ENCODE assay signal across 8 cellular contexts in genomic region chr15:55319537-55320325, GRCh38. TPM values are rescaled to one million over a fixed set of nuclear protein-coding genes. Genes with fewer than 3 reads are reported as not detected.
DNase-seq lines count a peak whose midpoint lies in the region; ATAC-seq and TF ChIP-seq lines count a peak whose summit lies in the region.

No MANE protein-coding gene starts in this region.

- H3K4me3 ChIP-seq in foreskin fibroblast (ENCODE audit: low read depth in 1 of 2, low read length in 2 of 2) (peak overlapping the region; percentile 74 to 99), retinal pigment epithelial cell (ENCODE audit: low read length) (peak overlapping the region; percentile 97)

- no peak for ATAC-seq in activated T-cell treated with anti-CD3 and anti-CD28 coated beads, Interleukin-2, amount 50 U/mL, for 4 hours
- peak; percentile 50 for ATAC-seq in HG03342 (IDR thresholded peaks at IDR 0.05; ENCODE audit: unreplicated experiment)
- no peak for ATAC-seq in HG02870 (IDR thresholded peaks at IDR 0.05; ENCODE audit: unreplicated experiment)
- ATAC-seq in HG02970 (IDR thresholded peaks at IDR 0.05; ENCODE audit: low FRiP score, unreplicated experiment): no peak

- H3K36me3 Mint-ChIP-seq in activated T-cell treated with anti-CD3 and anti-CD28 coated beads, Interleukin-2, amount 50 U/mL, for 4 hours (ENCODE audit: insufficient read depth): peaks cover 12% of the 10 kb centered on the region

- DNase-seq in activated T-cell treated with anti-CD3 and anti-CD28 coated beads, Interleukin-2, amount 50 U/mL, for 4 hours: no peak
- no peak for DNase-seq in activated T-cell treated with anti-CD3 and anti-CD28 coated beads, Interleukin-2, amount 50 U/mL, for 48 hours
- DNase-seq in UCSD-AML1 (lab: John Stamatoyannopoulos, UW; ENCODE audit: unreplicated experiment): peak; percentile 9
- peak; percentile 14 to 42 for DNase-seq in foreskin fibroblast
- DNase-seq in retinal pigment epithelial cell (ENCODE audit: low read depth): no peak

- H3K27me3 Mint-ChIP-seq in activated T-cell treated with anti-CD3 and anti-CD28 coated beads, Interleukin-2, amount 50 U/mL, for 4 hours (ENCODE audit: low read depth): no peaks in the 10 kb centered on the region

- peaks cover 49% of the 10 kb centered on the region for H3K4me1 Mint-ChIP-seq in activated T-cell treated with anti-CD3 and anti-CD28 coated beads, Interleukin-2, amount 50 U/mL, for 4 hours (ENCODE audit: low read depth)

- no peaks in the 10 kb centered on the region for H3K9me3 Mint-ChIP-seq in activated T-cell treated with anti-CD3 and anti-CD28 coated beads, Interleukin-2, amount 50 U/mL, for 4 hours

- peak overlapping the region; percentile 98 for H3K4me3 Mint-ChIP-seq in activated T-cell treated with anti-CD3 and anti-CD28 coated beads, Interleukin-2, amount 50 U/mL, for 4 hours

- TF ChIP-seq CTCF in foreskin fibroblast (IDR thresholded peaks at IDR 0.05; ENCODE audit: low read depth, low read length) (no peak), retinal pigment epithelial cell (conservative IDR thresholded peaks at IDR 0.05; ENCODE audit: low read depth, low read length) (no peak)

RNA-seq across cellular contexts. Expression of gene PIGB, which starts 0.7 kb away (rescaled TPM):
- total RNA-seq in activated T-cell treated with anti-CD3 and anti-CD28 coated beads, Interleukin-2, amount 50 U/mL, for 4 hours: 10 to 100 TPM; 12.2 to 14.2 (median 13.0) TPM

RNA-seq across cellular contexts. Expression of gene PIGBOS1, which starts 0.8 kb away (rescaled TPM):
- 10 to 100 TPM; 10.3 to 13.0 (median 10.8) TPM for total RNA-seq in activated T-cell treated with anti-CD3 and anti-CD28 coated beads, Interleukin-2, amount 50 U/mL, for 4 hours

RNA-seq across cellular contexts. Expression of gene RAB27A, which starts 30.1 kb away (rescaled TPM):
- 100 to 1,000 TPM in 2 of 3 donors, 10 to 100 TPM in 1; 95.3 to 144 (median 108) TPM for total RNA-seq in activated T-cell treated with anti-CD3 and anti-CD28 coated beads, Interleukin-2, amount 50 U/mL, for 4 hours

Comparison
In these comparisons a context has a peak if more than half of its experiments do, and no peak if none do; other contexts are left out.
1. DNase-seq: peak in UCSD-AML1 (single experiment) and foreskin fibroblast (2 of 2); none in activated T-cell treated with anti-CD3 and anti-CD28 coated beads, Interleukin-2, amount 50 U/mL, for 4 hours (single experiment), activated T-cell treated with anti-CD3 and anti-CD28 coated beads, Interleukin-2, amount 50 U/mL, for 48 hours (0 of 2) and retinal pigment epithelial cell (single experiment).